8 cellular contexts compared by ENCODE assay signal in genomic region chr7:149239345-149240143, GRCh38. TPM values are rescaled to one million over a fixed set of nuclear protein-coding genes. Genes with fewer than 3 reads are reported as not detected.
DNase-seq lines count a peak whose midpoint lies in the region; ATAC-seq and TF ChIP-seq lines count a peak whose summit lies in the region.

Gene ZNF212 (plus strand): TSS chr7:149239651. CDS start chr7:149239779, 128 bp downstream.

- peak within 1 kb of the TSS; percentile 90 to 94 for H3K4me3 Mint-ChIP-seq in CD14-positive monocyte
- peak within 1 kb of the TSS; percentile 78 for H3K4me3 Mint-ChIP-seq in activated CD4-positive, alpha-beta T cell treated with anti-CD3 and anti-CD28 coated beads, Interleukin-2, amount 10 ng/mL, durations not matched to agents 7 days and 5 days
- peak within 1 kb of the TSS; percentile 90 for H3K4me3 Mint-ChIP-seq in dendritic cell treated with granulocyte-macrophage colony-stimulating factor and Interleukin-4, amounts not matched to agents 40 ng/mL and 50 ng/mL, for 4 days

- H3K4me1 ChIP-seq in right lobe of liver: peaks cover 0 to 29% (median 0%) of the 10 kb centered on the region in 4 donors

- H3K27me3 Mint-ChIP-seq in CD14-positive monocyte (ENCODE audit: low read depth in 3 of 3): peaks cover 2 to 3% (median 2%) of the 10 kb centered on the region in 3 donors
- H3K27me3 Mint-ChIP-seq in activated CD4-positive, alpha-beta T cell treated with anti-CD3 and anti-CD28 coated beads, Interleukin-2, amount 10 ng/mL, durations not matched to agents 7 days and 5 days: no peaks in the 10 kb centered on the region
- peaks cover 4% of the 10 kb centered on the region for H3K27me3 Mint-ChIP-seq in dendritic cell treated with granulocyte-macrophage colony-stimulating factor and Interleukin-4, amounts not matched to agents 40 ng/mL and 50 ng/mL, for 4 days

- ATAC-seq in GM19351 (IDR thresholded peaks at IDR 0.05; ENCODE audit: unreplicated experiment): peak; percentile 97
- peak; percentile 97 for ATAC-seq in HG03520 (IDR thresholded peaks at IDR 0.05; ENCODE audit: unreplicated experiment)
- peak; percentile 99 to 100 (median 99) for ATAC-seq in right lobe of liver

- H3K27ac Mint-ChIP-seq in CD14-positive monocyte: peak within 1 kb of the TSS; percentile 77 to 90 (median 86)
- H3K27ac Mint-ChIP-seq in activated CD4-positive, alpha-beta T cell treated with anti-CD3 and anti-CD28 coated beads, Interleukin-2, amount 10 ng/mL, durations not matched to agents 7 days and 5 days: peak within 1 kb of the TSS; percentile 86
- peak within 1 kb of the TSS; percentile 91 for H3K27ac Mint-ChIP-seq in dendritic cell treated with granulocyte-macrophage colony-stimulating factor and Interleukin-4, amounts not matched to agents 40 ng/mL and 50 ng/mL, for 4 days

- H3K27ac ChIP-seq in right lobe of liver: peak within 1 kb of the TSS; percentile 61 to 76 (median 62)

- no peaks in the 10 kb centered on the region for H3K36me3 ChIP-seq in right lobe of liver

- peak within 1 kb of the TSS; percentile 93 to 98 (median 95) for H3K4me3 ChIP-seq in right lobe of liver

- peak; percentile 87 for DNase-seq in CD14-positive monocyte (ENCODE audit: low spot score)
- DNase-seq in NCI-H69 (lab: John Stamatoyannopoulos, UW): peak; percentile 96
- DNase-seq in activated CD4-positive, alpha-beta T cell treated with anti-CD3 and anti-CD28 coated beads, Interleukin-2, amount 10 ng/mL, durations not matched to agents 7 days and 5 days: peak; percentile 90
- DNase-seq in right lobe of liver: peak; percentile 92 to 95 (median 94)
- peak; percentile 87 for DNase-seq in stimulated activated CD4-positive, alpha-beta T cell treated with anti-CD3 and anti-CD28 coated beads, Interleukin-4, amount 100 ng/mL, for 4 hours

- POLR2A ChIA-PET in activated CD4-positive, alpha-beta T cell treated with anti-CD3 and anti-CD28 coated beads, Interleukin-2, amount 10 ng/mL, durations not matched to agents 7 days and 5 days (lab: Charles Lee): interaction anchor here (0.6 kb wide), 1 partner anchor 51 kb away, joined by 9 read pairs; no protein-coding TSS in a partner anchor

- H3K36me3 Mint-ChIP-seq in CD14-positive monocyte: peaks cover 0 to 13% of the 10 kb centered on the region in 2 donors
- peaks cover 14% of the 10 kb centered on the region for H3K36me3 Mint-ChIP-seq in activated CD4-positive, alpha-beta T cell treated with anti-CD3 and anti-CD28 coated beads, Interleukin-2, amount 10 ng/mL, durations not matched to agents 7 days and 5 days (ENCODE audit: low read depth)
- peaks cover 23% of the 10 kb centered on the region for H3K36me3 Mint-ChIP-seq in dendritic cell treated with granulocyte-macrophage colony-stimulating factor and Interleukin-4, amounts not matched to agents 40 ng/mL and 50 ng/mL, for 4 days (ENCODE audit: low read depth)

- peak; percentile 18 for TF ChIP-seq POLR2A in right lobe of liver (IDR thresholded peaks at IDR 0.05)

- peak; percentile 82 for TF ChIP-seq CTCF in CD14-positive monocyte (IDR thresholded peaks at IDR 0.05)
- TF ChIP-seq CTCF in right lobe of liver (IDR thresholded peaks at IDR 0.05): peak; percentile 88 to 91 (median 90)

- WGBS in right lobe of liver (ENCODE audit: insufficient coverage, low coverage, low lambda C conversion rate, missing lambda C conversion rate): under 1% methylated on average over 15 of the region's 64 CpGs

- peaks cover 3 to 11% (median 8%) of the 10 kb centered on the region in 7 donors for H3K9me3 Mint-ChIP-seq in CD14-positive monocyte
- H3K9me3 Mint-ChIP-seq in activated CD4-positive, alpha-beta T cell treated with anti-CD3 and anti-CD28 coated beads, Interleukin-2, amount 10 ng/mL, durations not matched to agents 7 days and 5 days: peaks cover 6% of the 10 kb centered on the region
- H3K9me3 Mint-ChIP-seq in dendritic cell treated with granulocyte-macrophage colony-stimulating factor and Interleukin-4, amounts not matched to agents 40 ng/mL and 50 ng/mL, for 4 days: peaks cover 8% of the 10 kb centered on the region

- peaks cover 30% of the 10 kb centered on the region for H3K4me1 Mint-ChIP-seq in CD14-positive monocyte
- H3K4me1 Mint-ChIP-seq in activated CD4-positive, alpha-beta T cell treated with anti-CD3 and anti-CD28 coated beads, Interleukin-2, amount 10 ng/mL, durations not matched to agents 7 days and 5 days: peaks cover 31% of the 10 kb centered on the region
- H3K4me1 Mint-ChIP-seq in dendritic cell treated with granulocyte-macrophage colony-stimulating factor and Interleukin-4, amounts not matched to agents 40 ng/mL and 50 ng/mL, for 4 days (ENCODE audit: low read depth): peaks cover 24% of the 10 kb centered on the region

- CTCF ChIA-PET in activated CD4-positive, alpha-beta T cell treated with anti-CD3 and anti-CD28 coated beads, Interleukin-2, amount 10 ng/mL, durations not matched to agents 7 days and 5 days (lab: Charles Lee): interaction anchor here (1.2 to 1.3 kb wide), 3 partner anchors 9 to 78 kb away, joined by 3 to 5 read pairs (median 4); no protein-coding TSS in a partner anchor

- intact Hi-C loops in CD14-positive monocyte (cut with micrococcal nuclease) (no loop called here), right lobe of liver (cut with DNase I) (no loop called here)
- intact Hi-C loops in dendritic cell treated with granulocyte-macrophage colony-stimulating factor and Interleukin-4, amounts not matched to agents 40 ng/mL and 50 ng/mL, for 4 days (cut with micrococcal nuclease): no loop called here

- H3K9me3 ChIP-seq in right lobe of liver: no peaks in the 10 kb centered on the region

- no peaks in the 10 kb centered on the region for H3K27me3 ChIP-seq in right lobe of liver

RNA-seq across cellular contexts. Expression of gene ZNF212, which starts in this region (rescaled TPM):
- polyA plus RNA-seq in CD14-positive monocyte: 1 to 10 TPM; 1.6 to 2.3 TPM
- 10 to 100 TPM; 11.1 to 15.9 TPM for total RNA-seq in activated CD4-positive, alpha-beta T cell treated with anti-CD3 and anti-CD28 coated beads, Interleukin-2, amount 10 ng/mL, durations not matched to agents 7 days and 5 days
- total RNA-seq in right lobe of liver: 1 to 10 TPM; 2.6 to 5.9 (median 4.7) TPM

Comparison
In these comparisons a context has a peak if more than half of its experiments do, and no peak if none do; other contexts are left out.
1. Peak in every context shown above with its lines: DNase-seq, ATAC-seq, H3K4me3 ChIP-seq and H3K27ac ChIP-seq.